Comparison of ENCODE assay signal across 26 cellular contexts in genomic region chr7:134041477-134041876, GRCh38.
"Had no signal": no experiment of that assay in that cellular context is flagged by ENCODE, and none has a peak within 500 bp of the region (broad histone marks: within the 10 kb centered on the region; RNA-seq: fewer than 3 reads in every experiment).

No MANE protein-coding gene starts in this region.

- H3K79me2 ChIP-seq: parathyroid adenoma had no signal

- H3K36me3 ChIP-seq: neutrophil, right lobe of liver, sigmoid colon, thoracic aorta, thyroid gland, tibial nerve, upper lobe of left lung, vagina had no signal

- H2AFZ ChIP-seq: parathyroid adenoma had no signal

- H3K9ac ChIP-seq: parathyroid adenoma had no signal

- H3K27ac ChIP-seq: neutrophil, parathyroid adenoma, psoas muscle, right lobe of liver, sigmoid colon, stomach, thoracic aorta, thyroid gland, tibial nerve, upper lobe of left lung, vagina had no signal

- H3K4me3 ChIP-seq: psoas muscle, right lobe of liver, sigmoid colon, stomach, thoracic aorta, thyroid gland, tibial nerve, upper lobe of left lung, vagina had no signal

- H3K9me3 ChIP-seq: neutrophil, psoas muscle, right lobe of liver, sigmoid colon, stomach, thoracic aorta, thyroid gland, tibial nerve, upper lobe of left lung, vagina had no signal

- H3K4me1 ChIP-seq: psoas muscle, right lobe of liver, sigmoid colon, stomach, thyroid gland, tibial nerve, upper lobe of left lung, vagina had no signal

- DNase-seq: naive thymus-derived CD4-positive, alpha-beta T cell; natural killer cell; nucleus accumbens; posterior cingulate gyrus; psoas muscle; right cardiac atrium; right lobe of liver; sigmoid colon; small intestine; stimulated activated CD4-positive, alpha-beta T cell treated with anti-CD3 and anti-CD28 coated beads, Interleukin-15, amount 100 ng/mL, for 24 hours; stimulated activated CD4-positive, alpha-beta T cell treated with anti-CD3 and anti-CD28 coated beads, Interleukin-2, amount 100 ng/mL, for 24 hours; stimulated activated CD4-positive, alpha-beta T cell treated with anti-CD3 and anti-CD28 coated beads, Interleukin-2, amount 100 ng/mL, for 48 hours; stimulated activated CD4-positive, alpha-beta T cell treated with anti-CD3 and anti-CD28 coated beads, Interleukin-4, amount 100 ng/mL, for 24 hours; stimulated activated naive B cell treated with anti-CD40 and anti-IgM and Interleukin-4, amounts not matched to agents 10 μg/mL and 1 μg/mL and 100 μg/mL, for 72 hours; stimulated activated naive CD4-positive, alpha-beta T cell treated with Interleukin-2 at 50 U/mL for 16 hours; stomach; thyroid gland; trophoblast cell; upper lobe of left lung had no signal

- H3K27me3 ChIP-seq: neutrophil, right lobe of liver, sigmoid colon, stomach, thyroid gland, tibial nerve, upper lobe of left lung, vagina had no signal

- ATAC-seq: naive thymus-derived CD4-positive, alpha-beta T cell; natural killer cell; psoas muscle; right cardiac atrium; stimulated activated effector memory CD8-positive, alpha-beta T cell treated with anti-CD3 and anti-CD28 coated beads, Interleukin-12 subunit alpha, Interleukin-12 subunit beta, amount 100 ng/mL, for 72 hours; stimulated activated naive B cell treated with anti-CD40 and anti-IgM and Interleukin-4, amounts not matched to agents 10 μg/mL and 1 μg/mL and 100 μg/mL, for 72 hours had no signal

- FAIRE-seq: small intestine, urothelium cell line had no signal
